Comparison of ENCODE assay signal across 1 cellular context in genomic region chr16:57734925-57735754, GRCh38.
TF ChIP-seq lines count a peak whose summit lies in the region.

No MANE protein-coding gene starts in this region.

TF ChIP-seq in K562, 482 proteins besides CTCF, POLR2A, EP300 and RAD21 (continued from another document and continues in another):
- TF ChIP-seq ZNF586 (CRISPR knock-in tag; conservative IDR thresholded peaks at IDR 0.05) (no peak), TAF1 (IDR thresholded peaks at IDR 0.05; ENCODE audit: control insufficient read depth, extremely low read depth, insufficient read depth, low read length, severe bottlenecking) (peak; percentile 76), HDAC1 (IDR thresholded peaks at IDR 0.05) (0 out of 4 replicates have a peak, but pooled peaks of 1 of the 2 experiments have one; percentile 4), ZNF253 (CRISPR knock-in tag; conservative IDR thresholded peaks at IDR 0.05) (no peak), KHSRP (IDR thresholded peaks at IDR 0.05) (no peak), NR2C1 (IDR thresholded peaks at IDR 0.05) (peak; percentile 96), NR2C1 (tag; IDR thresholded peaks at IDR 0.05) (peak; percentile 97), THAP12 (CRISPR knock-in tag; IDR thresholded peaks at IDR 0.05) (peak; percentile 68; the same call in 1 of the 2 replicates), TEAD4 (IDR thresholded peaks at IDR 0.05; ENCODE audit: low read length) (peak; percentile 18; the same call in 1 of the 2 replicates), TEAD4 (CRISPR knock-in tag; IDR thresholded peaks at IDR 0.05; ENCODE audit: borderline replicate concordance) (no peak), FOXM1 (IDR thresholded peaks at IDR 0.05; ENCODE audit: low read depth) (peak; percentile 83), FOXM1 (CRISPR knock-in tag; IDR thresholded peaks at IDR 0.05; ENCODE audit: low read depth) (no peak), CREB1 (IDR thresholded peaks at IDR 0.05) (peak; percentile 12), CREB1 (CRISPR knock-in tag; IDR thresholded peaks at IDR 0.05) (no peak), RBBP5 (IDR thresholded peaks at IDR 0.05; ENCODE audit: borderline replicate concordance, insufficient read depth, low read length, poor library complexity, severe bottlenecking) (peak; percentile 54), MGA (IDR thresholded peaks at IDR 0.05) (peak; percentile 77), CEBPZ (IDR thresholded peaks at IDR 0.05; ENCODE audit: borderline replicate concordance, low read depth, low read length) (peak; percentile 89), TFAM (CRISPR knock-in tag; conservative IDR thresholded peaks at IDR 0.05) (no peak), HDAC8 (tag; IDR thresholded peaks at IDR 0.05) (peak; percentile 59; the same call in 1 of the 2 replicates), HDAC6 (IDR thresholded peaks at IDR 0.05; ENCODE audit: low read depth, low read length) (no peak), TRIM28 (IDR thresholded peaks at IDR 0.05) (no peak), VEZF1 (CRISPR knock-in tag; IDR thresholded peaks at IDR 0.05) (peak; percentile 64; the same call in 1 of the 2 replicates), EGR1 (conservative IDR thresholded peaks at IDR 0.05) (peak; percentile 75), RB1 (IDR thresholded peaks at IDR 0.05; ENCODE audit: low read depth) (peak; percentile 50; the same call in 1 of the 2 replicates), PTTG1 (tag; IDR thresholded peaks at IDR 0.05; ENCODE audit: low read depth) (no peak), RREB1 (CRISPR knock-in tag; IDR thresholded peaks at IDR 0.05) (no peak), ZNF398 (CRISPR knock-in tag; IDR thresholded peaks at IDR 0.05) (no peak), MAZ (CRISPR knock-in tag; conservative IDR thresholded peaks at IDR 0.05 in 1 of 2, IDR thresholded peaks at IDR 0.05 in 1 of 2) (peak; percentile 9 to 44; a peak in 1 of 4 replicates)
